In the genomic region with DNA sequence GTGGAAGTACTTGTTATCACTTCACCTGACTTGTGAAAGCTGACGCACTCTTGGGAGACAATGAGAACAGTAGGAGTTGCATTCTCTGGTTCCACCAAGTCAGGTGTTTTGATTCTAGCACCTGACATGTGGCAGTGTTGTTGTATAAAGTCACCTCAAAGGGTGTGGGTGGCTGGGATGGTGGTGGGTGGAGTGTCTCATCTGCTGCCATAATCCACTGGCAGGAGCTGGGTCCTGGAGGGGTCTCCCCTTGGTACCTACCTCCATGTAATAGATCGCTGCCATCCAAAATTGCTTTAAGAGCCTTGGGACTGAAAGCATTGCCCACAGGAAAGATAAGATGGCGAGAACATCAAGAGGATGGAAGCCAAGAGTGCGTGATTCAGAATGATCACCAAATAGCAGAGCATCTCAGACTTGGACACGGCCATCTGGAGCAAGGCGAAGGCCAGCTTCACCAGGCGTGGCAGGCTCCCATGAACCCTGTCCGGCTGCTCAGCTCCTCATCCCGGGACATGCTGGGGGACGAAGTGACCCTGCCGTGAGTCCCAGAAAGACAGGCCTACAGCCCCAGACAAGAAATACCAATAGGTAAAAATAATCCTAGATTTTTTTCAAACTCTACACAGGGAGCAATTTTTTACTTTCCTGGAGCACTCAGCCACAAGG, we compare ENCODE assay signal across 32 cellular contexts.
"Had no signal": no experiment of that assay in that cellular context is flagged by ENCODE, and none has a peak within 500 bp of the region (broad histone marks: within the 10 kb centered on the region; RNA-seq: fewer than 3 reads in every experiment).

No MANE protein-coding gene starts in this region.

- H3K9me3 ChIP-seq: MG63, SJCRH30 had no signal

- H3K4me1 Mint-ChIP-seq: activated CD4-positive, alpha-beta memory T cell treated with anti-CD3 and anti-CD28 coated beads, Interleukin-2, amount 10 ng/mL, durations not matched to agents 7 days and 5 days; activated naive CD8-positive, alpha-beta T cell treated with anti-CD3 and anti-CD28 coated beads for 36 hours; activated T-helper 17 cell treated with anti-CD3 and anti-CD28 coated beads, Interleukin-2, amount 50 U/mL, for 72 hours had no signal

- H3K9me3 Mint-ChIP-seq: activated CD4-positive, alpha-beta memory T cell treated with anti-CD3 and anti-CD28 coated beads, Interleukin-2, amount 10 ng/mL, durations not matched to agents 7 days and 5 days; activated naive CD8-positive, alpha-beta T cell treated with anti-CD3 and anti-CD28 coated beads for 36 hours; activated T-helper 17 cell treated with anti-CD3 and anti-CD28 coated beads, Interleukin-2, amount 50 U/mL, for 72 hours had no signal

- H3K4me3 ChIP-seq: MG63, SJCRH30, SK-N-MC had no signal

- H3K4me3 Mint-ChIP-seq: activated CD4-positive, alpha-beta memory T cell treated with anti-CD3 and anti-CD28 coated beads, Interleukin-2, amount 10 ng/mL, durations not matched to agents 7 days and 5 days; activated naive CD8-positive, alpha-beta T cell treated with anti-CD3 and anti-CD28 coated beads for 36 hours; activated T-helper 17 cell treated with anti-CD3 and anti-CD28 coated beads, Interleukin-2, amount 50 U/mL, for 72 hours had no signal

- H3K27me3 ChIP-seq: brain microvascular endothelial cell, SJCRH30 had no signal

- H3K36me3 ChIP-seq: brain microvascular endothelial cell, MG63, SJCRH30, WERI-Rb-1 had no signal

- ATAC-seq: activated T-helper 17 cell treated with anti-CD3 and anti-CD28 coated beads, Interleukin-2, amount 50 U/mL, for 72 hours; Panc1 had no signal

- H3K27ac ChIP-seq: brain microvascular endothelial cell, SJCRH30, SK-N-MC, WERI-Rb-1 had no signal

- H3K36me3 Mint-ChIP-seq: activated naive CD8-positive, alpha-beta T cell treated with anti-CD3 and anti-CD28 coated beads for 36 hours had no signal

- H3K27ac Mint-ChIP-seq: activated CD4-positive, alpha-beta memory T cell treated with anti-CD3 and anti-CD28 coated beads, Interleukin-2, amount 10 ng/mL, durations not matched to agents 7 days and 5 days; activated naive CD8-positive, alpha-beta T cell treated with anti-CD3 and anti-CD28 coated beads for 36 hours; activated T-helper 17 cell treated with anti-CD3 and anti-CD28 coated beads, Interleukin-2, amount 50 U/mL, for 72 hours had no signal

- DNase-seq: activated CD4-positive, alpha-beta memory T cell treated with anti-CD3 and anti-CD28 coated beads, Interleukin-2, amount 10 ng/mL, durations not matched to agents 7 days and 5 days; activated CD4-positive, alpha-beta T cell treated with anti-CD3 and anti-CD28 coated beads for 1 hour; activated CD4-positive, alpha-beta T cell treated with anti-CD3 and anti-CD28 coated beads for 48 hours; activated CD4-positive, CD25-positive, alpha-beta regulatory T cell; activated effector memory CD4-positive, alpha-beta T cell treated with anti-CD3 and anti-CD28 coated beads, Interleukin-2, amount 50 U/mL, for 16 hours; activated naive CD4-positive, alpha-beta T cell; activated naive CD4-positive, alpha-beta T cell treated with anti-CD3 and anti-CD28 coated beads, Interleukin-2, amount 50 U/mL, for 16 hours; activated naive CD8-positive, alpha-beta T cell treated with anti-CD3 and anti-CD28 coated beads for 36 hours; activated T-cell treated with anti-CD3 and anti-CD28 coated beads, Interleukin-2, amount 50 U/mL, for 48 hours; amniotic stem cell; aorta; brain microvascular endothelial cell; Kasumi-1; KG1; MG63; NCI-H1048; NCI-H1105 treated with DMSO at 0.1 percent for 48 hours; NCI-H1436; NCI-H1694; NCI-H1930; NCI-H2081 treated with DMSO at 0.1 percent for 48 hours; NCI-H226; NCI-H446 treated with DMSO at 0.1 percent for 48 hours; NCI-H524; NCI-H69; SHP77; SJCRH30; T1000; WERI-Rb-1 had no signal
